ENCODE assay signal across 8 cellular contexts in genomic region chr4:39046243-39046642, GRCh38. TPM values are rescaled to one million over a fixed set of nuclear protein-coding genes. Genes with fewer than 3 reads are reported as not detected.
DNase-seq lines count a peak whose midpoint lies in the region; ATAC-seq, FAIRE-seq and TF ChIP-seq lines count a peak whose summit lies in the region.

No MANE protein-coding gene starts in this region.

- peaks cover 15% of the 10 kb centered on the region for H4K20me1 ChIP-seq in PC-9 (ENCODE audit: insufficient read depth)

- CTCF ChIA-PET in PC-9 (lab: Charles Lee), result interaction anchor here (0.6 to 0.7 kb wide), 2 partner anchors 97 to 569 kb away, joined by 3 to 8 read pairs; no protein-coding TSS in a partner anchor

- peak overlapping the region; percentile 81 for H3K4me2 ChIP-seq in PC-9

- no peak for TF ChIP-seq POLR2A in GM12892 (IDR thresholded peaks at IDR 0.05; ENCODE audit: low read depth, low read length)

- H3K27me3 ChIP-seq in PC-9 (ENCODE audit: insufficient read depth, low read depth), result no peaks in the 10 kb centered on the region
- H3K27me3 ChIP-seq in endocrine pancreas (ENCODE audit: control insufficient read depth, insufficient read depth, low read length), result no peaks in the 10 kb centered on the region

- peak; percentile 76 for FAIRE-seq in GM12892 (lab: Jason Lieb, UNC)

- H3K9me2 ChIP-seq in PC-9 (ENCODE audit: insufficient read depth), result no peaks in the 10 kb centered on the region

- no peak overlapping the region for H2AFZ ChIP-seq in PC-9

- H3K9me3 ChIP-seq in PC-9 (ENCODE audit: insufficient read depth, low read depth), result no peaks in the 10 kb centered on the region
- H3K9me3 ChIP-seq in endocrine pancreas (ENCODE audit: control insufficient read depth, low read length), result no peaks in the 10 kb centered on the region

- peaks cover 57% of the 10 kb centered on the region for H3F3A ChIP-seq in PC-9 (ENCODE audit: insufficient read depth, low read depth)

- H3K4me1 ChIP-seq in PC-9 (replicated peaks; ENCODE audit: insufficient read depth) (peaks cover 45% of the 10 kb centered on the region), endocrine pancreas (ENCODE audit: control insufficient read depth, insufficient read depth, low read length) (peaks cover 5% of the 10 kb centered on the region)

- intact Hi-C loops in PC-9 (cut with micrococcal nuclease; ENCODE audit: unreplicated experiment), result no loop called here

- TSS peak; percentile 32 for BruUV-seq in PC-9 (replicated peaks; lab: Mats Ljungman, UMichigan)

- ATAC-seq in HG03378 (IDR thresholded peaks at IDR 0.05; ENCODE audit: unreplicated experiment), result no peak
- no peak for ATAC-seq in HG03135 (IDR thresholded peaks at IDR 0.05; ENCODE audit: unreplicated experiment)

- DNase-seq in GM12892 (ENCODE audit: insufficient read length) (no peak), PC-9 (peak; percentile 40 to 80), renal cortical epithelial cell (ENCODE audit: low read depth) (peak; percentile 43), iPS-NIHi7 (ENCODE audit: extremely low spot score) (no peak), retina (no peak)

- H3K4me3 ChIP-seq in PC-9 (peak overlapping the region; percentile 85), endocrine pancreas (ENCODE audit: control insufficient read depth, insufficient read depth, low read length) (peak overlapping the region; percentile 77)

- TF ChIP-seq CTCF in PC-9 (conservative IDR thresholded peaks at IDR 0.05), result no peak

- POLR2A ChIA-PET in PC-9 (lab: Charles Lee; ENCODE audit: unreplicated experiment), result interaction anchor here (0.6 kb wide), 4 partner anchors 11 to 1470 kb away, joined by 3 to 11 read pairs (median 6); partner anchors contain the start of gene TMEM156

- peaks cover 56% of the 10 kb centered on the region for H3K79me2 ChIP-seq in PC-9 (ENCODE audit: low read depth)

- no peak overlapping the region for H3K9ac ChIP-seq in endocrine pancreas (ENCODE audit: control insufficient read depth, insufficient read depth, low read length)

- peak overlapping the region; percentile 98 for H3K27ac ChIP-seq in PC-9

- H3K36me3 ChIP-seq in PC-9 (ENCODE audit: low read depth) (peaks cover 18% of the 10 kb centered on the region; the same call in 1 of the 2 replicates), endocrine pancreas (ENCODE audit: control insufficient read depth, insufficient read depth, low read length) (no peaks in the 10 kb centered on the region)

RNA-seq across cellular contexts. Expression of gene TMEM156, which starts 14.0 kb away (rescaled TPM):
- 26.1 TPM for polyA plus RNA-seq in GM12892 (2012; ENCODE audit: missing spikeins)
- total RNA-seq in PC-9 (2021) (20.1 and 29.3 TPM in 2 replicates), renal cortical epithelial cell (not detected in 2 replicates)

RNA-seq across cellular contexts. Expression of gene KLHL5, which starts 15.8 kb away (rescaled TPM):
- polyA plus RNA-seq in GM12892 (2012; ENCODE audit: missing spikeins), result 10.7 TPM
- total RNA-seq in PC-9 (2021) (115 and 117 TPM in 2 replicates), renal cortical epithelial cell (82.3 and 100 TPM in 2 replicates)

Comparison
In these comparisons a context has a peak if more than half of its experiments do, and no peak if none do; other contexts are left out.
1. DNase-seq: peak in PC-9 (2 of 2) and renal cortical epithelial cell (single experiment); none in GM12892 (single experiment), iPS-NIHi7 (single experiment) and retina (single experiment).
2. RNA of gene TMEM156, which starts 14.0 kb away (total RNA-seq): 20.1 to 29.3 TPM in PC-9; not detected in renal cortical epithelial cell; every median in the first group is over 10 times any median in the second.